In the genomic region with DNA sequence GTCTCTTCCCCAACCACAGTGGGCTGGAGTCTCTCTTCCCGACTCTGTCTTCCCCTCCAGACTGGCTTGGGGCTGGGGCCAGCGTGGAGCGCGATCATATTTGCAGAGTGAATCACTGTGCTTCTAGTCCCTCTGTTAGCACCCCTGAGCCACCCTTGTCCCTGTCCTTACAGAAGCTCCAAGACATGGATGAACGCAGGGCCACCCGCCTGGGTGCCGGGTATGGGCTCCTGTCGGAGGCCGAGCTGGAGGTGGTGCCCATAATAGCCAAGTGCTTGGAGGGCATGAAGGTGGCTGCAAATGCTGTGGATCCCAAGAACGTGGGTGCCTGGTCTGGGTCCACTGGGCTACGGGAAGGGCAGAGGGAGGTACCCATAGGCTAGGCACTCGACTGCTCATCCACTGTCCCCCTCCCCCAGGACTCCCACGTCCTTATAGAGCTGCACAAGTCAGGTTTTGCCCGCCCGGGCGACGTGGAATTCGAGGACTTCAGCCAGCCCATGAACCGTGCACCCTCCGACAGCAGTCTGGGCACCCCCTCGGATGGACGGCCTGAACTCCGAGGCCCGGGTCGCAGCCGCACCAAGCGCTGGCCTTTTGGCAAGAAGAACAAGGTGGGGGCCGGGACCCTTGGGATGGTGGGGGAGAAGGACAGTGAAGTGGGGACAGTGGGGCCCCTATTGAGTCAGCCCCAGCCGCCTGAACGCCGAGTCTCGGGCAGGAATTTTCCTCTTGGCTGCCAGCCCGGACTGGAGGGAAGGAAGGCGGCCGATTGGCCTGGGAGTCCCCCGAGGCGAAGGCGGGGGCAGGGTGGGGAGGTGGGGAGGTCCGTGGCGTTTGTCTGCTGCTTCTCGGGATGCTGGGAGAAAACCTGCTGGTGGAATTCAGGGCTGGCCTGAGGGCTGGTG, we compare ENCODE assay signal across 1 cellular context.
A peak's percentile ranks its signal among the peaks of the same experiment; 100 is the strongest.
TF ChIP-seq lines count a peak whose summit lies in the region.

No MANE protein-coding gene starts in this region.

TF ChIP-seq in HEK293, 187 proteins besides CTCF, POLR2A, EP300 and RAD21 (continued from another document and continues in another):
- peak; percentile 91 for TF ChIP-seq ZNF366 (tag by site-specific recombination; conservative IDR thresholded peaks at IDR 0.05)
- TF ChIP-seq EGR2 (tag by site-specific recombination; IDR thresholded peaks at IDR 0.05; ENCODE audit: low read depth), result peak; percentile 61; the same call in 1 of the 2 replicates
- TF ChIP-seq, protein P1, sequence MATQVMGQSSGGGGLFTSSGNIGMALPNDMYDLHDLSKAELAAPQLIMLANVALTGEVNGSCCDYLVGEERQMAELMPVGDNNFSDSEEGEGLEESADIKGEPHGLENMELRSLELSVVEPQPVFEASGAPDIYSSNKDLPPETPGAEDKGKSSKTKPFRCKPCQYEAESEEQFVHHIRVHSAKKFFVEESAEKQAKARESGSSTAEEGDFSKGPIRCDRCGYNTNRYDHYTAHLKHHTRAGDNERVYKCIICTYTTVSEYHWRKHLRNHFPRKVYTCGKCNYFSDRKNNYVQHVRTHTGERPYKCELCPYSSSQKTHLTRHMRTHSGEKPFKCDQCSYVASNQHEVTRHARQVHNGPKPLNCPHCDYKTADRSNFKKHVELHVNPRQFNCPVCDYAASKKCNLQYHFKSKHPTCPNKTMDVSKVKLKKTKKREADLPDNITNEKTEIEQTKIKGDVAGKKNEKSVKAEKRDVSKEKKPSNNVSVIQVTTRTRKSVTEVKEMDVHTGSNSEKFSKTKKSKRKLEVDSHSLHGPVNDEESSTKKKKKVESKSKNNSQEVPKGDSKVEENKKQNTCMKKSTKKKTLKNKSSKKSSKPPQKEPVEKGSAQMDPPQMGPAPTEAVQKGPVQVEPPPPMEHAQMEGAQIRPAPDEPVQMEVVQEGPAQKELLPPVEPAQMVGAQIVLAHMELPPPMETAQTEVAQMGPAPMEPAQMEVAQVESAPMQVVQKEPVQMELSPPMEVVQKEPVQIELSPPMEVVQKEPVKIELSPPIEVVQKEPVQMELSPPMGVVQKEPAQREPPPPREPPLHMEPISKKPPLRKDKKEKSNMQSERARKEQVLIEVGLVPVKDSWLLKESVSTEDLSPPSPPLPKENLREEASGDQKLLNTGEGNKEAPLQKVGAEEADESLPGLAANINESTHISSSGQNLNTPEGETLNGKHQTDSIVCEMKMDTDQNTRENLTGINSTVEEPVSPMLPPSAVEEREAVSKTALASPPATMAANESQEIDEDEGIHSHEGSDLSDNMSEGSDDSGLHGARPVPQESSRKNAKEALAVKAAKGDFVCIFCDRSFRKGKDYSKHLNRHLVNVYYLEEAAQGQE (tag by site-specific recombination; IDR thresholded peaks at IDR 0.05), result no peak
- TF ChIP-seq, protein P2, sequence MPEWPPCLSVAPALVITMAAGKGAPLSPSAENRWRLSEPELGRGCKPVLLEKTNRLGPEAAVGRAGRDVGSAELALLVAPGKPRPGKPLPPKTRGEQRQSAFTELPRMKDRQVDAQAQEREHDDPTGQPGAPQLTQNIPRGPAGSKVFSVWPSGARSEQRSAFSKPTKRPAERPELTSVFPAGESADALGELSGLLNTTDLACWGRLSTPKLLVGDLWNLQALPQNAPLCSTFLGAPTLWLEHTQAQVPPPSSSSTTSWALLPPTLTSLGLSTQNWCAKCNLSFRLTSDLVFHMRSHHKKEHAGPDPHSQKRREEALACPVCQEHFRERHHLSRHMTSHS (tag by site-specific recombination; IDR thresholded peaks at IDR 0.05), result no peak
- TF ChIP-seq ZNF670 (tag by site-specific recombination; IDR thresholded peaks at IDR 0.05; ENCODE audit: low read depth), result no peak
- TF ChIP-seq ZNF658 (tag by site-specific recombination; IDR thresholded peaks at IDR 0.05), result no peak
- TF ChIP-seq ZEB2 (tag by site-specific recombination; IDR thresholded peaks at IDR 0.05), result peak; percentile 76; the same call in 1 of the 2 replicates
- peak; percentile 84 for TF ChIP-seq ZNF777 (tag by site-specific recombination; IDR thresholded peaks at IDR 0.05; ENCODE audit: borderline replicate concordance)
- TF ChIP-seq SP2 (tag by site-specific recombination; IDR thresholded peaks at IDR 0.05), result peak; percentile 56
- no peak for TF ChIP-seq ZNF530 (tag by site-specific recombination; IDR thresholded peaks at IDR 0.05; ENCODE audit: low read depth)
- TF ChIP-seq FEZF1 (tag by site-specific recombination; IDR thresholded peaks at IDR 0.05), result peak; percentile 46
- TF ChIP-seq, protein P3, sequence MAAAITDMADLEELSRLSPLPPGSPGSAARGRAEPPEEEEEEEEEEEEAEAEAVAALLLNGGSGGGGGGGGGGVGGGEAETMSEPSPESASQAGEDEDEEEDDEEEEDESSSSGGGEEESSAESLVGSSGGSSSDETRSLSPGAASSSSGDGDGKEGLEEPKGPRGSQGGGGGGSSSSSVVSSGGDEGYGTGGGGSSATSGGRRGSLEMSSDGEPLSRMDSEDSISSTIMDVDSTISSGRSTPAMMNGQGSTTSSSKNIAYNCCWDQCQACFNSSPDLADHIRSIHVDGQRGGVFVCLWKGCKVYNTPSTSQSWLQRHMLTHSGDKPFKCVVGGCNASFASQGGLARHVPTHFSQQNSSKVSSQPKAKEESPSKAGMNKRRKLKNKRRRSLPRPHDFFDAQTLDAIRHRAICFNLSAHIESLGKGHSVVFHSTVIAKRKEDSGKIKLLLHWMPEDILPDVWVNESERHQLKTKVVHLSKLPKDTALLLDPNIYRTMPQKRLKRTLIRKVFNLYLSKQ (tag by site-specific recombination; IDR thresholded peaks at IDR 0.05; ENCODE audit: borderline replicate concordance), result no peak
- peak; percentile 74; the same call in 1 of the 2 replicates for TF ChIP-seq ZNF24 (tag by site-specific recombination; IDR thresholded peaks at IDR 0.05)
- peak; percentile 63; the same call in 1 of the 2 replicates for TF ChIP-seq KLF9 (tag by site-specific recombination; IDR thresholded peaks at IDR 0.05; ENCODE audit: low read depth)
- TF ChIP-seq ZNF629 (tag by site-specific recombination; IDR thresholded peaks at IDR 0.05), result peak; percentile 72
- TF ChIP-seq, protein P4, sequence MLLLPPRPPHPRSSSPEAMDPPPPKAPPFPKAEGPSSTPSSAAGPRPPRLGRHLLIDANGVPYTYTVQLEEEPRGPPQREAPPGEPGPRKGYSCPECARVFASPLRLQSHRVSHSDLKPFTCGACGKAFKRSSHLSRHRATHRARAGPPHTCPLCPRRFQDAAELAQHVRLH (tag by site-specific recombination; IDR thresholded peaks at IDR 0.05), result peak; percentile 30; the same call in 1 of the 2 replicates
- peak; percentile 58; the same call in 1 of the 2 replicates for TF ChIP-seq ZNF76 (tag by site-specific recombination; IDR thresholded peaks at IDR 0.05; ENCODE audit: borderline replicate concordance, low read depth)
- peak; percentile 82 for TF ChIP-seq ZBTB8A (tag by site-specific recombination; IDR thresholded peaks at IDR 0.05)
- TF ChIP-seq ZNF600 (tag by site-specific recombination; IDR thresholded peaks at IDR 0.05), result peak; percentile 80
- no peak for TF ChIP-seq ZNF140 (tag by site-specific recombination; IDR thresholded peaks at IDR 0.05)
- TF ChIP-seq ZNF324 (tag by site-specific recombination; IDR thresholded peaks at IDR 0.05), result peak; percentile 69; the same call in 1 of the 2 replicates
- TF ChIP-seq, protein P5, sequence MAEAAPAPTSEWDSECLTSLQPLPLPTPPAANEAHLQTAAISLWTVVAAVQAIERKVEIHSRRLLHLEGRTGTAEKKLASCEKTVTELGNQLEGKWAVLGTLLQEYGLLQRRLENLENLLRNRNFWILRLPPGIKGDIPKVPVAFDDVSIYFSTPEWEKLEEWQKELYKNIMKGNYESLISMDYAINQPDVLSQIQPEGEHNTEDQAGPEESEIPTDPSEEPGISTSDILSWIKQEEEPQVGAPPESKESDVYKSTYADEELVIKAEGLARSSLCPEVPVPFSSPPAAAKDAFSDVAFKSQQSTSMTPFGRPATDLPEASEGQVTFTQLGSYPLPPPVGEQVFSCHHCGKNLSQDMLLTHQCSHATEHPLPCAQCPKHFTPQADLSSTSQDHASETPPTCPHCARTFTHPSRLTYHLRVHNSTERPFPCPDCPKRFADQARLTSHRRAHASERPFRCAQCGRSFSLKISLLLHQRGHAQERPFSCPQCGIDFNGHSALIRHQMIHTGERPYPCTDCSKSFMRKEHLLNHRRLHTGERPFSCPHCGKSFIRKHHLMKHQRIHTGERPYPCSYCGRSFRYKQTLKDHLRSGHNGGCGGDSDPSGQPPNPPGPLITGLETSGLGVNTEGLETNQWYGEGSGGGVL (tag by site-specific recombination; IDR thresholded peaks at IDR 0.05), result peak; percentile 95
- TF ChIP-seq, protein P6, sequence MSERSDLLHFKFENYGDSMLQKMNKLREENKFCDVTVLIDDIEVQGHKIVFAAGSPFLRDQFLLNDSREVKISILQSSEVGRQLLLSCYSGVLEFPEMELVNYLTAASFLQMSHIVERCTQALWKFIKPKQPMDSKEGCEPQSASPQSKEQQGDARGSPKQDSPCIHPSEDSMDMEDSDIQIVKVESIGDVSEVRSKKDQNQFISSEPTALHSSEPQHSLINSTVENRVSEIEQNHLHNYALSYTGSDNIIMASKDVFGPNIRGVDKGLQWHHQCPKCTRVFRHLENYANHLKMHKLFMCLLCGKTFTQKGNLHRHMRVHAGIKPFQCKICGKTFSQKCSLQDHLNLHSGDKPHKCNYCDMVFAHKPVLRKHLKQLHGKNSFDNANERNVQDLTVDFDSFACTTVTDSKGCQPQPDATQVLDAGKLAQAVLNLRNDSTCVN (tag by site-specific recombination; optimal IDR thresholded peaks at IDR 0.05), result peak; percentile 26
- TF ChIP-seq GLI2 (tag by site-specific recombination; IDR thresholded peaks at IDR 0.05; ENCODE audit: borderline replicate concordance, low read depth), result no peak
- TF ChIP-seq, protein P7, sequence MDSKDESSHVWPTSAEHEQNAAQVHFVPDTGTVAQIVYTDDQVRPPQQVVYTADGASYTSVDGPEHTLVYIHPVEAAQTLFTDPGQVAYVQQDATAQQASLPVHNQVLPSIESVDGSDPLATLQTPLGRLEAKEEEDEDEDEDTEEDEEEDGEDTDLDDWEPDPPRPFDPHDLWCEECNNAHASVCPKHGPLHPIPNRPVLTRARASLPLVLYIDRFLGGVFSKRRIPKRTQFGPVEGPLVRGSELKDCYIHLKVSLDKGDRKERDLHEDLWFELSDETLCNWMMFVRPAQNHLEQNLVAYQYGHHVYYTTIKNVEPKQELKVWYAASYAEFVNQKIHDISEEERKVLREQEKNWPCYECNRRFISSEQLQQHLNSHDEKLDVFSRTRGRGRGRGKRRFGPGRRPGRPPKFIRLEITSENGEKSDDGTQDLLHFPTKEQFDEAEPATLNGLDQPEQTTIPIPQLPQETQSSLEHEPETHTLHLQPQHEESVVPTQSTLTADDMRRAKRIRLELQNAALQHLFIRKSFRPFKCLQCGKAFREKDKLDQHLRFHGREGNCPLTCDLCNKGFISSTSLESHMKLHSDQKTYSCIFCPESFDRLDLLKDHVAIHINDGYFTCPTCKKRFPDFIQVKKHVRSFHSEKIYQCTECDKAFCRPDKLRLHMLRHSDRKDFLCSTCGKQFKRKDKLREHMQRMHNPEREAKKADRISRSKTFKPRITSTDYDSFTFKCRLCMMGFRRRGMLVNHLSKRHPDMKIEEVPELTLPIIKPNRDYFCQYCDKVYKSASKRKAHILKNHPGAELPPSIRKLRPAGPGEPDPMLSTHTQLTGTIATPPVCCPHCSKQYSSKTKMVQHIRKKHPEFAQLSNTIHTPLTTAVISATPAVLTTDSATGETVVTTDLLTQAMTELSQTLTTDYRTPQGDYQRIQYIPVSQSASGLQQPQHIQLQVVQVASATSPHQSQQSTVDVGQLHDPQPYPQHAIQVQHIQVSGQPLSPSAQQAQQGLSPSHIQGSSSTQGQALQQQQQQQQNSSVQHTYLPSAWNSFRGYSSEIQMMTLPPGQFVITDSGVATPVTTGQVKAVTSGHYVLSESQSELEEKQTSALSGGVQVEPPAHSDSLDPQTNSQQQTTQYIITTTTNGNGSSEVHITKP (tag by site-specific recombination; IDR thresholded peaks at IDR 0.05), result peak; percentile 58
- TF ChIP-seq ZNF621 (tag by site-specific recombination; IDR thresholded peaks at IDR 0.05), result no peak
- peak; percentile 63; the same call in 1 of the 2 replicates for TF ChIP-seq KLF16 (tag by site-specific recombination; IDR thresholded peaks at IDR 0.05)
- TF ChIP-seq, protein P8, sequence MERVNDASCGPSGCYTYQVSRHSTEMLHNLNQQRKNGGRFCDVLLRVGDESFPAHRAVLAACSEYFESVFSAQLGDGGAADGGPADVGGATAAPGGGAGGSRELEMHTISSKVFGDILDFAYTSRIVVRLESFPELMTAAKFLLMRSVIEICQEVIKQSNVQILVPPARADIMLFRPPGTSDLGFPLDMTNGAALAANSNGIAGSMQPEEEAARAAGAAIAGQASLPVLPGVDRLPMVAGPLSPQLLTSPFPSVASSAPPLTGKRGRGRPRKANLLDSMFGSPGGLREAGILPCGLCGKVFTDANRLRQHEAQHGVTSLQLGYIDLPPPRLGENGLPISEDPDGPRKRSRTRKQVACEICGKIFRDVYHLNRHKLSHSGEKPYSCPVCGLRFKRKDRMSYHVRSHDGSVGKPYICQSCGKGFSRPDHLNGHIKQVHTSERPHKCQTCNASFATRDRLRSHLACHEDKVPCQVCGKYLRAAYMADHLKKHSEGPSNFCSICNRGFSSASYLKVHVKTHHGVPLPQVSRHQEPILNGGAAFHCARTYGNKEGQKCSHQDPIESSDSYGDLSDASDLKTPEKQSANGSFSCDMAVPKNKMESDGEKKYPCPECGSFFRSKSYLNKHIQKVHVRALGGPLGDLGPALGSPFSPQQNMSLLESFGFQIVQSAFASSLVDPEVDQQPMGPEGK (tag by site-specific recombination; IDR thresholded peaks at IDR 0.05), result peak; percentile 99
- peak; percentile 95 for TF ChIP-seq KLF1 (tag by site-specific recombination; IDR thresholded peaks at IDR 0.05)
- peak; percentile 85 for TF ChIP-seq ZFHX2 (tag by site-specific recombination; conservative IDR thresholded peaks at IDR 0.05)
